Comparison of ENCODE assay signal across 24 cellular contexts in genomic region chr9:16461851-16462250, GRCh38.
"Had no signal": no experiment of that assay in that cellular context is flagged by ENCODE, and none has a peak within 500 bp of the region (broad histone marks: within the 10 kb centered on the region; RNA-seq: fewer than 3 reads in every experiment).

No MANE protein-coding gene starts in this region.

- H3K4me1 Mint-ChIP-seq: activated CD4-positive, alpha-beta T cell treated with anti-CD3 and anti-CD28 coated beads, Interleukin-2, amount 10 ng/mL, durations not matched to agents 7 days and 5 days; activated naive CD4-positive, alpha-beta T cell treated with anti-CD3 and anti-CD28 coated beads, Interleukin-2, amount 10 ng/mL, durations not matched to agents 7 days and 5 days; activated naive CD8-positive, alpha-beta T cell treated with anti-CD3 and anti-CD28 coated beads, Interleukin-2, amount 50 U/mL, for 24 hours; central memory CD8-positive, alpha-beta T cell; stimulated activated effector memory CD8-positive, alpha-beta T cell treated with anti-CD3 and anti-CD28 coated beads, Interleukin-12 subunit alpha, Interleukin-12 subunit beta, amount 100 ng/mL, for 72 hours had no signal

- H3K36me3 ChIP-seq: ascending aorta, prostate gland, stomach had no signal

- FAIRE-seq: kidney, small intestine had no signal

- H3K27me3 Mint-ChIP-seq: activated CD4-positive, alpha-beta T cell treated with anti-CD3 and anti-CD28 coated beads, Interleukin-2, amount 10 ng/mL, durations not matched to agents 7 days and 5 days; activated naive CD4-positive, alpha-beta T cell treated with anti-CD3 and anti-CD28 coated beads, Interleukin-2, amount 10 ng/mL, durations not matched to agents 7 days and 5 days; activated naive CD8-positive, alpha-beta T cell treated with anti-CD3 and anti-CD28 coated beads, Interleukin-2, amount 50 U/mL, for 24 hours; central memory CD8-positive, alpha-beta T cell; type B pancreatic cell had no signal

- DNase-seq: activated CD4-positive, alpha-beta T cell treated with anti-CD3 and anti-CD28 coated beads, Interleukin-2, amount 10 ng/mL, durations not matched to agents 7 days and 5 days; activated CD4-positive, CD25-positive, alpha-beta regulatory T cell; activated CD8-positive, alpha-beta memory T cell treated with anti-CD3 and anti-CD28 coated beads for 24 hours; activated CD8-positive, alpha-beta memory T cell treated with anti-CD3 and anti-CD28 coated beads, Interleukin-2, amount 50 U/mL, for 48 hours; activated effector memory CD4-positive, alpha-beta T cell treated with Interleukin-2 at 50 U/mL for 16 hours; activated naive CD4-positive, alpha-beta T cell treated with anti-CD3 and anti-CD28 coated beads, Interleukin-2, amount 10 ng/mL, durations not matched to agents 7 days and 5 days; activated naive CD8-positive, alpha-beta T cell treated with anti-CD3 and anti-CD28 coated beads, Interleukin-2, amount 50 U/mL, for 24 hours; activated T-cell treated with anti-CD3 and anti-CD28 coated beads, Interleukin-2, amount 50 U/mL, for 48 hours; foreskin melanocyte; glutamatergic neuron; hypothalamus; kidney; right cardiac atrium; small intestine; stimulated activated CD4-positive, alpha-beta T cell treated with anti-CD3 and anti-CD28 coated beads, Interleukin-4, amount 100 ng/mL, for 1 hour; stomach had no signal

- H3K27me3 ChIP-seq: ascending aorta, stomach had no signal

- ATAC-seq: activated naive CD8-positive, alpha-beta T cell treated with anti-CD3 and anti-CD28 coated beads, Interleukin-2, amount 50 U/mL, for 24 hours; left lobe of liver; right cardiac atrium; stimulated activated effector memory CD8-positive, alpha-beta T cell treated with anti-CD3 and anti-CD28 coated beads, Interleukin-12 subunit alpha, Interleukin-12 subunit beta, amount 100 ng/mL, for 72 hours had no signal

- H3K4me3 Mint-ChIP-seq: activated CD4-positive, alpha-beta T cell treated with anti-CD3 and anti-CD28 coated beads, Interleukin-2, amount 10 ng/mL, durations not matched to agents 7 days and 5 days; activated naive CD4-positive, alpha-beta T cell treated with anti-CD3 and anti-CD28 coated beads, Interleukin-2, amount 10 ng/mL, durations not matched to agents 7 days and 5 days; activated naive CD8-positive, alpha-beta T cell treated with anti-CD3 and anti-CD28 coated beads, Interleukin-2, amount 50 U/mL, for 24 hours; central memory CD8-positive, alpha-beta T cell; neural crest cell; stimulated activated effector memory CD8-positive, alpha-beta T cell treated with anti-CD3 and anti-CD28 coated beads, Interleukin-12 subunit alpha, Interleukin-12 subunit beta, amount 100 ng/mL, for 72 hours; type B pancreatic cell had no signal

- H3K9me3 ChIP-seq: ascending aorta, prostate gland, stomach had no signal

- H3K4me3 ChIP-seq: ascending aorta, coronary artery, prostate gland, stomach had no signal

- H3K27ac ChIP-seq: ascending aorta, coronary artery, prostate gland, stomach had no signal

- H3K9me3 Mint-ChIP-seq: activated naive CD8-positive, alpha-beta T cell treated with anti-CD3 and anti-CD28 coated beads, Interleukin-2, amount 50 U/mL, for 24 hours; central memory CD8-positive, alpha-beta T cell; type B pancreatic cell had no signal

- H3K36me3 Mint-ChIP-seq: activated naive CD4-positive, alpha-beta T cell treated with anti-CD3 and anti-CD28 coated beads, Interleukin-2, amount 10 ng/mL, durations not matched to agents 7 days and 5 days; stimulated activated effector memory CD8-positive, alpha-beta T cell treated with anti-CD3 and anti-CD28 coated beads, Interleukin-12 subunit alpha, Interleukin-12 subunit beta, amount 100 ng/mL, for 72 hours had no signal

- H3K4me1 ChIP-seq: ascending aorta had no signal

- H3K27ac Mint-ChIP-seq: activated CD4-positive, alpha-beta T cell treated with anti-CD3 and anti-CD28 coated beads, Interleukin-2, amount 10 ng/mL, durations not matched to agents 7 days and 5 days; activated naive CD4-positive, alpha-beta T cell treated with anti-CD3 and anti-CD28 coated beads, Interleukin-2, amount 10 ng/mL, durations not matched to agents 7 days and 5 days; activated naive CD8-positive, alpha-beta T cell treated with anti-CD3 and anti-CD28 coated beads, Interleukin-2, amount 50 U/mL, for 24 hours; stimulated activated effector memory CD8-positive, alpha-beta T cell treated with anti-CD3 and anti-CD28 coated beads, Interleukin-12 subunit alpha, Interleukin-12 subunit beta, amount 100 ng/mL, for 72 hours; type B pancreatic cell had no signal
